14 cellular contexts compared by ENCODE assay signal in the genomic region with DNA sequence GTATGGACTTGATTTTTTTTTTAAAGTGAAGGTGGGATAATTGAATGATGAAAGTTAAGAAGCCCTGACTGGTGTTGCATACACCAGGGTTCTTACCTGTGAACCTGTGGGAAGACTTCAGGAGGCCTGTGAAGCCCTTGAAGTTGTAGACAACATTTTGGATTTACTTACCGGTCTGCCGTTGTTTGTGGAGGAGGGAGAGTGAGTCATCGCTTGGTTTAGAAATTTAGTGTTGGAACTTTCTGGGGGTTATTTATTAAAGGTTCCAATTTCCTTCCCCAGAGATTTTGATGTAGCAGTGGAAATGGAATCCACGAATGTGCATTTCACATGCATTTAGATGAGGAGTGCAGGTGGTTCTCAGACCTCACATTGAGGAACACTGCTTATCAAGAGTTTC. TPM values are rescaled to one million over a fixed set of nuclear protein-coding genes. Genes with fewer than 3 reads are reported as not detected.
DNase-seq lines count a peak whose midpoint lies in the region; ATAC-seq, FAIRE-seq and TF ChIP-seq lines count a peak whose summit lies in the region.
"Had no signal": no experiment of that assay in that cellular context is flagged by ENCODE, and none has a peak within 500 bp of the region (broad histone marks: within the 10 kb centered on the region; RNA-seq: fewer than 3 reads in every experiment).

No MANE protein-coding gene starts in this region.

- TF ChIP-seq POLR2A in HCT116 (IDR thresholded peaks at IDR 0.05; ENCODE audit: borderline replicate concordance, extremely low read depth, insufficient read depth, insufficient read length) (no peak), K562 (conservative IDR thresholded peaks at IDR 0.05) (no peak)

- H2AK5ac ChIP-seq in H9 (ENCODE audit: insufficient read length, low read length) = no peak overlapping the region

- H2BK15ac ChIP-seq in H9 (ENCODE audit: low read depth, low read length) = no peak overlapping the region

- H3K27ac Mint-ChIP-seq in T-cell (no peak overlapping the region), H9 (no peak overlapping the region)
- H3K27ac Mint-ChIP-seq: progenitor cell of endocrine pancreas had no signal

- intact Hi-C loops in HCT116 (cut with micrococcal nuclease) = no loop called here
- intact Hi-C loops in K562 (cut with micrococcal nuclease) = no loop called here

- peaks cover 0 to 4% (median 2%) of the 10 kb centered on the region in 3 donors for H3K9me3 Mint-ChIP-seq in T-cell
- no peaks in the 10 kb centered on the region for H3K9me3 Mint-ChIP-seq in H9

- H3K18ac ChIP-seq in H9 (ENCODE audit: insufficient read length, low read depth, low read length) = no peak overlapping the region

- H3K14ac ChIP-seq in H9 (ENCODE audit: insufficient read depth, low read length) = no peak overlapping the region

- no peak overlapping the region for H2BK20ac ChIP-seq in H9 (ENCODE audit: low read depth, low read length, poor library complexity, severe bottlenecking)

- no peaks in the 10 kb centered on the region for H3K9me2 ChIP-seq in HCT116 (ENCODE audit: insufficient read depth)

- H2AFZ ChIP-seq in ACC112 (ENCODE audit: low read length, unreplicated experiment) (no peak overlapping the region), HCT116 (ENCODE audit: low read depth, low read length, poor library complexity, severe bottlenecking) (no peak overlapping the region), K562 (ENCODE audit: low read depth, low read length) (no peak overlapping the region), H9 (ENCODE audit: low read length) (no peak overlapping the region)

- no peak for TF ChIP-seq EP300 in K562 (IDR thresholded peaks at IDR 0.05; ENCODE audit: low read length)

- 3% methylated on average over 4 of the region's 4 CpGs for WGBS in K562 (ENCODE audit: insufficient coverage, low coverage, missing lambda C conversion rate)
- no CpG with 5 or more reads among the region's 4 CpGs for WGBS in H9 (ENCODE audit: extremely low coverage, insufficient read length, low lambda C conversion rate)

- no peaks in the 10 kb centered on the region for H3K9me3 ChIP-seq in HCT116 (ENCODE audit: control insufficient read depth in 1 of 2, insufficient read depth in 1 of 2, low read depth in 1 of 2, low read length in 2 of 2)
- H3K9me3 ChIP-seq in K562 (replicated peaks; ENCODE audit: control insufficient read depth, insufficient read depth, low read depth, low read length) = no peaks in the 10 kb centered on the region
- no peaks in the 10 kb centered on the region for H3K9me3 ChIP-seq in H9 (ENCODE audit: control insufficient read depth, low read depth, low read length)
- H3K9me3 ChIP-seq: left lung had no signal

- H3K4me1 ChIP-seq in ACC112 (ENCODE audit: control insufficient read depth, insufficient read depth, low read length, unreplicated experiment) (peaks cover 80% of the 10 kb centered on the region), HCT116 (ENCODE audit: control insufficient read depth in 1 of 2, insufficient read depth in 2 of 2, low read length in 2 of 2) (peaks cover 91 to 95% of the 10 kb centered on the region in 2 experiments), K562 (replicated peaks in 1 of 2; ENCODE audit: control insufficient read depth in 2 of 2, insufficient read depth in 2 of 2, low read length in 2 of 2) (no peaks in the 10 kb centered on the region), H9 (ENCODE audit: insufficient read depth, low read length) (peaks cover 6% of the 10 kb centered on the region; the same call in 1 of the 2 replicates)

- peak overlapping the region; percentile 31; the same call in 1 of the 2 replicates for H3K9ac ChIP-seq in HCT116 (ENCODE audit: low read length)
- H3K9ac ChIP-seq in K562 (ENCODE audit: insufficient read depth in 1 of 2, low read depth in 2 of 2, low read length in 2 of 2) = no peak overlapping the region
- no peak overlapping the region for H3K9ac ChIP-seq in H9 (ENCODE audit: extremely low read depth, insufficient read length, low read length)

- no peak overlapping the region for H4K5ac ChIP-seq in H9 (ENCODE audit: insufficient read length, low read depth, low read length)

- H3K4me2 ChIP-seq in HCT116 (ENCODE audit: low read length) = peak overlapping the region; percentile 84
- H3K4me2 ChIP-seq in K562 (ENCODE audit: insufficient read depth, low read length) = no peak overlapping the region
- no peak overlapping the region for H3K4me2 ChIP-seq in H9 (ENCODE audit: insufficient read depth, insufficient read length, low read length)

- H3K56ac ChIP-seq in H9 (ENCODE audit: insufficient read length, low read depth, low read length) = no peak overlapping the region

- H3K79me2 ChIP-seq in ACC112 (ENCODE audit: control insufficient read depth, insufficient read depth, low read length, unreplicated experiment) (no peaks in the 10 kb centered on the region), HCT116 (ENCODE audit: insufficient read depth, low read length) (peaks cover 30% of the 10 kb centered on the region), K562 (ENCODE audit: control insufficient read depth, insufficient read depth, low read length) (no peaks in the 10 kb centered on the region), H9 (ENCODE audit: insufficient read depth, low read length) (no peaks in the 10 kb centered on the region)

- H3K36me3 Mint-ChIP-seq in T-cell (peaks cover 15% of the 10 kb centered on the region), H9 (ENCODE audit: insufficient read depth in 1 of 3, low read depth in 3 of 3) (no peaks in the 10 kb centered on the region)

- TF ChIP-seq CTCF in HCT116 (IDR thresholded peaks at IDR 0.05 in 2 of 3, conservative IDR thresholded peaks at IDR 0.05 in 1 of 3; ENCODE audit: borderline replicate concordance in 1 of 3, insufficient read depth in 1 of 3, low read depth in 2 of 3, low read length in 2 of 3) (no peak), K562 (IDR thresholded peaks at IDR 0.05 in 2 of 3, conservative IDR thresholded peaks at IDR 0.05 in 1 of 3; ENCODE audit: insufficient read depth in 2 of 3, low read depth in 1 of 3, low read length in 3 of 3) (no peak), H9 (conservative IDR thresholded peaks at IDR 0.05) (no peak)

- no peaks in the 10 kb centered on the region for H3K27me3 Mint-ChIP-seq in T-cell
- H3K27me3 Mint-ChIP-seq in H9 (ENCODE audit: low read depth) = no peaks in the 10 kb centered on the region
- H3K27me3 Mint-ChIP-seq: progenitor cell of endocrine pancreas had no signal

- H3K36me3 ChIP-seq in ACC112 (ENCODE audit: insufficient read depth, low read length) (no peaks in the 10 kb centered on the region), HCT116 (ENCODE audit: control insufficient read depth in 1 of 2, insufficient read depth in 2 of 2, low read length in 2 of 2) (no peaks in the 10 kb centered on the region), K562 (ENCODE audit: control insufficient read depth, insufficient read depth, low read length) (no peaks in the 10 kb centered on the region)
- H3K36me3 ChIP-seq: left lung had no signal

- H4K8ac ChIP-seq in H9 (replicated peaks; ENCODE audit: insufficient read length, low read depth, low read length) = no peak overlapping the region

- H3T11ph ChIP-seq in H9 (ENCODE audit: low read length) = no peak overlapping the region

- no peak overlapping the region for H3K23ac ChIP-seq in H9 (ENCODE audit: insufficient read length, low read depth, low read length)

- in situ Hi-C loops in K562 (cut with MboI) = no loop called here

- peaks cover 44 to 53% (median 50%) of the 10 kb centered on the region in 3 donors for H3K4me1 Mint-ChIP-seq in T-cell
- peaks cover 28 to 29% of the 10 kb centered on the region in 2 experiments for H3K4me1 Mint-ChIP-seq in H9

- RAD21 ChIA-PET in HCT116 (lab: Charles Lee; ENCODE audit: low non-redundant PET in 1 of 2, low total read pairs in 2 of 2, uncharacterized antibody in 2 of 2, unreplicated experiment in 2 of 2) = no interaction called here

- DNase-seq in HCT116 (ENCODE audit: low read depth, low spot score) (no peak), K562 (ENCODE audit: extremely low read depth in 1 of 4, low spot score in 3 of 4) (no peak), iris pigment epithelial cell (ENCODE audit: low read depth) (peak; percentile 53), T-cell (no peak), NCI-H774 (lab: John Stamatoyannopoulos, UW) (no peak), H9 (no peak), AG08396 (ENCODE audit: low spot score) (no peak)
- DNase-seq: COR-L47, Kasumi-1, left lung, NCI-H187 treated with DMSO at 0.1 percent for 48 hours, NCI-H446 treated with DMSO at 0.1 percent for 48 hours had no signal

- no peak overlapping the region for H2BK120ac ChIP-seq in H9 (ENCODE audit: low read depth, low read length, poor library complexity, severe bottlenecking)

- no peak overlapping the region for H2BK5ac ChIP-seq in H9 (ENCODE audit: insufficient read length, low read length)

- no peak overlapping the region for H4K91ac ChIP-seq in H9 (ENCODE audit: insufficient read length, low read depth, low read length)

- H3K27me3 ChIP-seq in ACC112 (ENCODE audit: insufficient read depth, low read length) (no peaks in the 10 kb centered on the region), HCT116 (ENCODE audit: insufficient read depth, low read length) (no peaks in the 10 kb centered on the region), K562 (ENCODE audit: control insufficient read depth in 2 of 2, insufficient read depth in 2 of 2, low read length in 2 of 2) (no peaks in the 10 kb centered on the region), H9 (ENCODE audit: insufficient read depth, low read length) (no peaks in the 10 kb centered on the region)
- H3K27me3 ChIP-seq: left lung had no signal

- TF ChIP-seq RAD21 in HCT116 (IDR thresholded peaks at IDR 0.05; ENCODE audit: low read depth) (no peak), K562 (CRISPR knock-in tag; conservative IDR thresholded peaks at IDR 0.05 in 1 of 2, IDR thresholded peaks at IDR 0.05 in 1 of 2) (no peak)

- H4K20me1 ChIP-seq in HCT116 (ENCODE audit: insufficient read depth) (no peaks in the 10 kb centered on the region), K562 (replicated peaks; ENCODE audit: control insufficient read depth, insufficient read depth, low read length) (no peaks in the 10 kb centered on the region), H9 (ENCODE audit: control insufficient read depth, insufficient read depth, insufficient read length) (no peaks in the 10 kb centered on the region)

- H3K23me2 ChIP-seq in H9 (ENCODE audit: insufficient read length, low read depth, low read length, poor library complexity, severe bottlenecking) = no peaks in the 10 kb centered on the region

- no peak overlapping the region for H3K4me3 Mint-ChIP-seq in T-cell
- H3K4me3 Mint-ChIP-seq in H9 = no peak overlapping the region

- H3K79me1 ChIP-seq in H9 (ENCODE audit: insufficient read depth, low read depth, low read length, poor library complexity, severe bottlenecking) = peaks cover 2% of the 10 kb centered on the region

- BruUV-seq in HCT116 (replicated peaks; lab: Mats Ljungman, UMichigan) (no TSS peak), K562 (replicated peaks; lab: Mats Ljungman, UMichigan) (no TSS peak)

- no peak overlapping the region for H3K4ac ChIP-seq in H9 (ENCODE audit: low read depth, low read length)

- CTCF ChIA-PET in HCT116 (lab: Charles Lee) (interaction anchor here (1.5 kb wide), 1 partner anchor 55 kb away, joined by 4 read pairs; no protein-coding TSS in a partner anchor), K562 (lab: Yijun Ruan, JAX; ENCODE audit: low intra/inter-chr PET ratio) (no interaction called here), T-cell (lab: Charles Lee) (no interaction called here)

- H2BK12ac ChIP-seq in H9 (ENCODE audit: insufficient read length, low read depth, low read length) = no peak overlapping the region

- H3K4me3 ChIP-seq in ACC112 (ENCODE audit: low read depth, low read length) = peak overlapping the region; percentile 34
- H3K4me3 ChIP-seq in HCT116 (replicated peaks in 1 of 2; ENCODE audit: low read depth in 1 of 2, low read length in 2 of 2) = peak overlapping the region; percentile 8 to 34; a peak in 2 of 4 replicates
- H3K4me3 ChIP-seq in K562 = no peak overlapping the region
- H3K4me3 ChIP-seq: left lung had no signal

- FAIRE-seq in K562 (lab: Jason Lieb, UNC) = peak; percentile 29

- POLR2A ChIA-PET in HCT116 (lab: Charles Lee) = no interaction called here
- POLR2A ChIA-PET in K562 (lab: Yijun Ruan, JAX) = no interaction called here
- POLR2A ChIA-PET in T-cell (lab: Charles Lee) = no interaction called here

- ATAC-seq in HCT116 (no peak), K562 (no peak), T-cell (replicated peaks in 1 of 4) (no peak)
- ATAC-seq: left lung had no signal

- H3K27ac ChIP-seq in ACC112 (ENCODE audit: low read depth, low read length) (no peak overlapping the region), HCT116 (ENCODE audit: low read depth, low read length) (peak overlapping the region; percentile 89), K562 (ENCODE audit: extremely low read depth, low read depth, low read length) (no peak overlapping the region), H9 (ENCODE audit: insufficient read length, low read depth, low read length) (no peak overlapping the region)
- H3K27ac ChIP-seq: left lung had no signal

- H3K9me1 ChIP-seq in K562 (ENCODE audit: control insufficient read depth, insufficient read depth, low read length) = no peaks in the 10 kb centered on the region

RNA-seq across cellular contexts. Expression of gene ARHGAP26, which starts 49.6 kb away (rescaled TPM):
- total RNA-seq in HCT116 (2021; ENCODE audit: unreplicated experiment) (34.5 TPM), K562 (2014; rRNA removed) (0.18 and 0.29 TPM in 2 replicates), K562 (2014; rRNA removed; fragmentation: Illumina TruSeq; extraction: Trizol) (0.69 and 1.1 TPM in 2 replicates), K562 (2015; rRNA removed; fragmentation: Illumina TruSeq; extraction: Trizol) (0.34 and 0.69 TPM in 2 replicates), K562 (2021) (0.92 and 1.1 TPM in 2 replicates), T-cell (10 to 100 TPM; 22.8 to 49.3 (median 28.3) TPM), H9 (2021) (13.8 and 15.2 TPM in 2 replicates)
- polyA plus RNA-seq in HCT116 (2012) = 8.3 and 11.5 TPM in 2 replicates
- total RNA-seq in K562 (2011; cell fraction: chromatin; rRNA removed; ENCODE audit: low replicate concordance) = 4.3 and 6.8 TPM in 2 replicates
- total RNA-seq in K562 (2011; cell fraction: nucleolus; rRNA removed) = 1.7 and 2.0 TPM in 2 replicates
- total RNA-seq in K562 (2011; cell fraction: nucleoplasm; rRNA removed) = 2.0 and 4.5 TPM in 2 replicates
- polyA plus RNA-seq in K562 (2011; rRNA removed) (0.11 and 0.13 TPM in 2 replicates), K562 (2014; fragmentation: Illumina TruSeq; extraction: Trizol) (0.55 and 1.0 TPM in 2 replicates), K562 (2014; fragmentation: Nextera tagmentation; extraction: Ambion mirVana) (under 1 TPM; 0.23 to 0.53 TPM), K562 (2014; rRNA removed) (0.40 and 0.56 TPM in 2 replicates)
- 0.13 and 0.18 TPM in 2 replicates for polyA plus RNA-seq in K562 (2011; cell fraction: cytosol; rRNA removed)
- 0.21 and 0.70 TPM in 2 replicates for polyA plus RNA-seq in K562 (2011; cell fraction: nucleus; rRNA removed)
- polyA plus RNA-seq in K562 (2012) = 0.55 and 2.4 TPM in 2 replicates
- polyA minus RNA-seq in K562 (2011; rRNA and poly(A)+ RNA removed) = 0.90 and 1.4 TPM in 2 replicates
- polyA minus RNA-seq in K562 (2011; cell fraction: cytosol; rRNA and poly(A)+ RNA removed) = 0.86 TPM in 1 of 2 replicates, not detected in the other
- polyA minus RNA-seq in K562 (2011; cell fraction: nucleus; rRNA and poly(A)+ RNA removed) = 1.3 and 2.3 TPM in 2 replicates
